ENCODE assay signal across 8 cellular contexts in the genomic region with DNA sequence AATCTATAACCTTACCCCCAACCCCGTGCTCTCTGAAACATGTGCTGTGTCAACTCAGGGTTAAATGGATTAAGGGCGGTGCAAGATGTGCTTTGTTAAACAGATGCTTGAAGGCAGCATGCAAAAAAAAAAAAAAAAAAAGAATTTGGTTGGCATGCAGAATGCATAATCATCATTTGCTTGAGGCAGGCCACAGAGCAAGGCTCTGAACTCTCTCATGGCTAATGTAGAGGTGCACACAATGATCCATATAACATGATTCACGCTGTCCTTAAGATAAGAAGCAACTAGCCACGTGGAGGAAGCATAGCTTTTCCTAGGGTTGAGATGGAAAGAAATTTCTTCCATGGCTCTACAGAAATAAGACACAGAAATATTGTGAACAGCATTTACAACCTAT. TPM values are rescaled to one million over a fixed set of nuclear protein-coding genes. Genes with fewer than 3 reads are reported as not detected.
"Had no signal": no experiment of that assay in that cellular context is flagged by ENCODE, and none has a peak within 500 bp of the region (broad histone marks: within the 10 kb centered on the region; RNA-seq: fewer than 3 reads in every experiment).

No MANE protein-coding gene starts in this region.

- ATAC-seq: GM23338, HCT116 had no signal

- FAIRE-seq: H1, H54 had no signal

- H3K4me3 ChIP-seq: GM23338, HAP-1 had no signal

- H3K4me1 ChIP-seq: HAP-1 had no signal

- H3K4me2 ChIP-seq: GM23338 had no signal

- H2AFZ ChIP-seq: GM23338 had no signal

- H3K9me3 ChIP-seq: HAP-1 had no signal

- H3K36me3 ChIP-seq: HAP-1 had no signal

- DNase-seq: HFFc6, KG1 had no signal

RNA-seq across cellular contexts. Expression of gene MROH8, which starts 27.8 kb away (rescaled TPM):
- total RNA-seq: HT-29 had no signal
